Comparison of ENCODE assay signal across 1 cellular context in the genomic region with DNA sequence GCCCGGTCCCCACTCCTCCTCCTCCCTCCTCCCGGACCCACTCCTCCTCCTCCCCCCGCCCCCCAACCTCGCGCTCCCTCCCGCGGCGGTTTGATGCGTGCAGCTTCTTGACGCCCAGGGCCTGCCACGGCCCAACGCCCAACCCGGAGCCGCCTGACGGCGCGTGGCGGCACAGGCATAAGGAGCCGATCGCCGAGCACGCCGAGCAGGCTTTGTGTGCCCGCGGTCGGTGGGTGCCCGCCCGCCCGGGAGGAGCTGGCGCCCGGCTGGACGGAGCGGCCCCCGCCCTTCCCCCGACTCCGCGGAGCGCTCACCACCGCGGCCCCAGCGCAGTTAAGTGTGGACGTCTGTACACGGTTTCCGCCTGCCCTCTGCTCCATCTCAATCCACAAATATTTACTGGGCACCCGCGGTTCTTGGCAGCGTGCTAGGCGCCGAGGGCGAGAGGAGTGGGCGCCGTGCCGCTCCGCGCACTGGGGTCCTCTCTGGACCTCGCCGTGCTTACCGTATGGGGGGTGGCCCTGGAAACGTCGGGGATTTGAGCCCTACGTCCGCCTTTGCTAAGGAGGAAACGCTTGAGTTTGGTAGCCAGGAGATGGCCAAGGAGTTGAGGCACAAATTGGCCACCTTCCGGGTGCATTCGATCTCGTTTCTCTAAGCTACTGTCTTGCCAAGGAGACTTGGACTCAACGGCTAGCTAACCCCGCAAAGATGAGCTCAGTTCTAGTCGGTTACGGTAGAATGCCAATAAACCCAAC.
TF ChIP-seq lines count a peak whose summit lies in the region.

No MANE protein-coding gene starts in this region.

TF ChIP-seq in K562, 482 proteins besides CTCF, POLR2A, EP300 and RAD21 (continued from another document and continues in another):
- TF ChIP-seq, protein P1, sequence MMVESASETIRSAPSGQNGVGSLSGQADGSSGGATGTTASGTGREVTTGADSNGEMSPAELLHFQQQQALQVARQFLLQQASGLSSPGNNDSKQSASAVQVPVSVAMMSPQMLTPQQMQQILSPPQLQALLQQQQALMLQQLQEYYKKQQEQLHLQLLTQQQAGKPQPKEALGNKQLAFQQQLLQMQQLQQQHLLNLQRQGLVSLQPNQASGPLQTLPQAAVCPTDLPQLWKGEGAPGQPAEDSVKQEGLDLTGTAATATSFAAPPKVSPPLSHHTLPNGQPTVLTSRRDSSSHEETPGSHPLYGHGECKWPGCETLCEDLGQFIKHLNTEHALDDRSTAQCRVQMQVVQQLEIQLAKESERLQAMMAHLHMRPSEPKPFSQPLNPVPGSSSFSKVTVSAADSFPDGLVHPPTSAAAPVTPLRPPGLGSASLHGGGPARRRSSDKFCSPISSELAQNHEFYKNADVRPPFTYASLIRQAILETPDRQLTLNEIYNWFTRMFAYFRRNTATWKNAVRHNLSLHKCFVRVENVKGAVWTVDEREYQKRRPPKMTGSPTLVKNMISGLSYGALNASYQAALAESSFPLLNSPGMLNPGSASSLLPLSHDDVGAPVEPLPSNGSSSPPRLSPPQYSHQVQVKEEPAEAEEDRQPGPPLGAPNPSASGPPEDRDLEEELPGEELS (CRISPR knock-in tag; IDR thresholded peaks at IDR 0.05; ENCODE audit: borderline replicate concordance), result peak; percentile 79; the same call in 1 of the 2 replicates
- TF ChIP-seq MEF2A (IDR thresholded peaks at IDR 0.05; ENCODE audit: control insufficient read depth, low read depth, low read length) (no peak; the same call in 1 of the 2 replicates), ZBTB17 (CRISPR knock-in tag; IDR thresholded peaks at IDR 0.05) (peak; percentile 100), THRAP3 (IDR thresholded peaks at IDR 0.05; ENCODE audit: borderline replicate concordance) (no peak), ZC3H11A (IDR thresholded peaks at IDR 0.05; ENCODE audit: low read depth, low read length) (no peak), TCF7L2 (IDR thresholded peaks at IDR 0.05; ENCODE audit: low read depth, low read length) (no peak), SP2 (IDR thresholded peaks at IDR 0.05; ENCODE audit: extremely low read depth, low read depth, low read length, poor library complexity, severe bottlenecking) (no peak), CREM (IDR thresholded peaks at IDR 0.05; ENCODE audit: low read depth) (peak; percentile 89), HDAC1 (IDR thresholded peaks at IDR 0.05) (peak in 1 of 2 experiments; percentile 58; a peak in 1 of 4 replicates), JUNB (CRISPR knock-in tag; conservative IDR thresholded peaks at IDR 0.05) (no peak), ZNF197 (CRISPR knock-in tag; IDR thresholded peaks at IDR 0.05; ENCODE audit: low read depth) (0 out of 2 replicates have a peak, but pooled peaks have one; percentile 15), ZNF124 (CRISPR knock-in tag; IDR thresholded peaks at IDR 0.05) (no peak), ZNF644 (tag; IDR thresholded peaks at IDR 0.05; ENCODE audit: low read depth) (no peak), RBM15 (IDR thresholded peaks at IDR 0.05; ENCODE audit: insufficient read depth, low read length) (no peak), ZNF174 (CRISPR knock-in tag; IDR thresholded peaks at IDR 0.05) (no peak), ZKSCAN1 (IDR thresholded peaks at IDR 0.05; ENCODE audit: low read depth, low read length) (0 out of 2 replicates have a peak, but pooled peaks have one; percentile 61), NFIX (CRISPR knock-in tag; IDR thresholded peaks at IDR 0.05; ENCODE audit: low read depth) (no peak), KLF1 (tag; IDR thresholded peaks at IDR 0.05) (no peak), ARID2 (IDR thresholded peaks at IDR 0.05) (no peak), HOXB6 (CRISPR knock-in tag; IDR thresholded peaks at IDR 0.05; ENCODE audit: borderline replicate concordance) (no peak), ZNF561 (CRISPR knock-in tag; conservative IDR thresholded peaks at IDR 0.05) (no peak), ELF1 (tag; IDR thresholded peaks at IDR 0.05) (no peak; the same call in 1 of the 2 replicates), MCM5 (IDR thresholded peaks at IDR 0.05; ENCODE audit: low read depth) (no peak), MXI1 (IDR thresholded peaks at IDR 0.05; ENCODE audit: low read depth, low read length) (peak; percentile 67), CREB1 (IDR thresholded peaks at IDR 0.05) (peak; percentile 64), CREB1 (CRISPR knock-in tag; IDR thresholded peaks at IDR 0.05) (peak; percentile 74), SMARCE1 (IDR thresholded peaks at IDR 0.05) (no peak), RBBP5 (IDR thresholded peaks at IDR 0.05; ENCODE audit: borderline replicate concordance, insufficient read depth, low read length, poor library complexity, severe bottlenecking) (peak; percentile 77), U2AF2 (optimal IDR thresholded peaks at IDR 0.05; ENCODE audit: low read depth, low read length) (no peak)
- TF ChIP-seq, protein P2, sequence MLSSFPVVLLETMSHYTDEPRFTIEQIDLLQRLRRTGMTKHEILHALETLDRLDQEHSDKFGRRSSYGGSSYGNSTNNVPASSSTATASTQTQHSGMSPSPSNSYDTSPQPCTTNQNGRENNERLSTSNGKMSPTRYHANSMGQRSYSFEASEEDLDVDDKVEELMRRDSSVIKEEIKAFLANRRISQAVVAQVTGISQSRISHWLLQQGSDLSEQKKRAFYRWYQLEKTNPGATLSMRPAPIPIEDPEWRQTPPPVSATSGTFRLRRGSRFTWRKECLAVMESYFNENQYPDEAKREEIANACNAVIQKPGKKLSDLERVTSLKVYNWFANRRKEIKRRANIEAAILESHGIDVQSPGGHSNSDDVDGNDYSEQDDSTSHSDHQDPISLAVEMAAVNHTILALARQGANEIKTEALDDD (IDR thresholded peaks at IDR 0.05), result no peak
- TF ChIP-seq, protein P3, sequence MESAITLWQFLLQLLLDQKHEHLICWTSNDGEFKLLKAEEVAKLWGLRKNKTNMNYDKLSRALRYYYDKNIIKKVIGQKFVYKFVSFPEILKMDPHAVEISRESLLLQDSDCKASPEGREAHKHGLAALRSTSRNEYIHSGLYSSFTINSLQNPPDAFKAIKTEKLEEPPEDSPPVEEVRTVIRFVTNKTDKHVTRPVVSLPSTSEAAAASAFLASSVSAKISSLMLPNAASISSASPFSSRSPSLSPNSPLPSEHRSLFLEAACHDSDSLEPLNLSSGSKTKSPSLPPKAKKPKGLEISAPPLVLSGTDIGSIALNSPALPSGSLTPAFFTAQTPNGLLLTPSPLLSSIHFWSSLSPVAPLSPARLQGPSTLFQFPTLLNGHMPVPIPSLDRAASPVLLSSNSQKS (CRISPR knock-in tag; IDR thresholded peaks at IDR 0.05), result no peak
- TF ChIP-seq, protein P4, sequence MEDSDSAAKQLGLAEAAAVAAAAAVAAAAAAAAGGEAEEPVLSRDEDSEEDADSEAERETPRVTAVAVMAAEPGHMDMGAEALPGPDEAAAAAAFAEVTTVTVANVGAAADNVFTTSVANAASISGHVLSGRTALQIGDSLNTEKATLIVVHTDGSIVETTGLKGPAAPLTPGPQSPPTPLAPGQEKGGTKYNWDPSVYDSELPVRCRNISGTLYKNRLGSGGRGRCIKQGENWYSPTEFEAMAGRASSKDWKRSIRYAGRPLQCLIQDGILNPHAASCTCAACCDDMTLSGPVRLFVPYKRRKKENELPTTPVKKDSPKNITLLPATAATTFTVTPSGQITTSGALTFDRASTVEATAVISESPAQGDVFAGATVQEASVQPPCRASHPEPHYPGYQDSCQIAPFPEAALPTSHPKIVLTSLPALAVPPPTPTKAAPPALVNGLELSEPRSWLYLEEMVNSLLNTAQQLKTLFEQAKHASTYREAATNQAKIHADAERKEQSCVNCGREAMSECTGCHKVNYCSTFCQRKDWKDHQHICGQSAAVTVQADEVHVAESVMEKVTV (CRISPR knock-in tag; IDR thresholded peaks at IDR 0.05), result no peak
- TF ChIP-seq, protein P5, sequence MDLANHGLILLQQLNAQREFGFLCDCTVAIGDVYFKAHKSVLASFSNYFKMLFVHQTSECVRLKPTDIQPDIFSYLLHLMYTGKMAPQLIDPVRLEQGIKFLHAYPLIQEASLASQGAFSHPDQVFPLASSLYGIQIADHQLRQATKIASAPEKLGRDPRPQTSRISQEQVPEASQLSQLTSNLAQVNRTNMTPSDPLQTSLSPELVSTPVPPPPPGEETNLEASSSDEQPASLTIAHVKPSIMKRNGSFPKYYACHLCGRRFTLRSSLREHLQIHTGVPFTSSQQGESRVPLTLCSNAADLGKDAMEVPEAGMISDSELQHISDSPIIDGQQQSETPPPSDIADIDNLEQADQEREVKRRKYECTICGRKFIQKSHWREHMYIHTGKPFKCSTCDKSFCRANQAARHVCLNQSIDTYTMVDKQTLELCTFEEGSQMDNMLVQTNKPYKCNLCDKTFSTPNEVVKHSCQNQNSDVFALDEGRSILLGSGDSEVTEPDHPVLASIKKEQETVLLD (IDR thresholded peaks at IDR 0.05), result no peak
- TF ChIP-seq, protein P6, sequence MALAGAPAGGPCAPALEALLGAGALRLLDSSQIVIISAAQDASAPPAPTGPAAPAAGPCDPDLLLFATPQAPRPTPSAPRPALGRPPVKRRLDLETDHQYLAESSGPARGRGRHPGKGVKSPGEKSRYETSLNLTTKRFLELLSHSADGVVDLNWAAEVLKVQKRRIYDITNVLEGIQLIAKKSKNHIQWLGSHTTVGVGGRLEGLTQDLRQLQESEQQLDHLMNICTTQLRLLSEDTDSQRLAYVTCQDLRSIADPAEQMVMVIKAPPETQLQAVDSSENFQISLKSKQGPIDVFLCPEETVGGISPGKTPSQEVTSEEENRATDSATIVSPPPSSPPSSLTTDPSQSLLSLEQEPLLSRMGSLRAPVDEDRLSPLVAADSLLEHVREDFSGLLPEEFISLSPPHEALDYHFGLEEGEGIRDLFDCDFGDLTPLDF (CRISPR knock-in tag; IDR thresholded peaks at IDR 0.05), result peak; percentile 83; the same call in 1 of the 2 replicates
- TF ChIP-seq, protein P7, sequence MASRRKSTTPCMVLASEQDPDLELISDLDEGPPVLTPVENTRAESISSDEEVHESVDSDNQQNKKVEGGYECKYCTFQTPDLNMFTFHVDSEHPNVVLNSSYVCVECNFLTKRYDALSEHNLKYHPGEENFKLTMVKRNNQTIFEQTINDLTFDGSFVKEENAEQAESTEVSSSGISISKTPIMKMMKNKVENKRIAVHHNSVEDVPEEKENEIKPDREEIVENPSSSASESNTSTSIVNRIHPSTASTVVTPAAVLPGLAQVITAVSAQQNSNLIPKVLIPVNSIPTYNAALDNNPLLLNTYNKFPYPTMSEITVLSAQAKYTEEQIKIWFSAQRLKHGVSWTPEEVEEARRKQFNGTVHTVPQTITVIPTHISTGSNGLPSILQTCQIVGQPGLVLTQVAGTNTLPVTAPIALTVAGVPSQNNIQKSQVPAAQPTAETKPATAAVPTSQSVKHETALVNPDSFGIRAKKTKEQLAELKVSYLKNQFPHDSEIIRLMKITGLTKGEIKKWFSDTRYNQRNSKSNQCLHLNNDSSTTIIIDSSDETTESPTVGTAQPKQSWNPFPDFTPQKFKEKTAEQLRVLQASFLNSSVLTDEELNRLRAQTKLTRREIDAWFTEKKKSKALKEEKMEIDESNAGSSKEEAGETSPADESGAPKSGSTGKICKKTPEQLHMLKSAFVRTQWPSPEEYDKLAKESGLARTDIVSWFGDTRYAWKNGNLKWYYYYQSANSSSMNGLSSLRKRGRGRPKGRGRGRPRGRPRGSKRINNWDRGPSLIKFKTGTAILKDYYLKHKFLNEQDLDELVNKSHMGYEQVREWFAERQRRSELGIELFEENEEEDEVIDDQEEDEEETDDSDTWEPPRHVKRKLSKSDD (conservative IDR thresholded peaks at IDR 0.05; ENCODE audit: low read length), result no peak
- TF ChIP-seq, protein P8, sequence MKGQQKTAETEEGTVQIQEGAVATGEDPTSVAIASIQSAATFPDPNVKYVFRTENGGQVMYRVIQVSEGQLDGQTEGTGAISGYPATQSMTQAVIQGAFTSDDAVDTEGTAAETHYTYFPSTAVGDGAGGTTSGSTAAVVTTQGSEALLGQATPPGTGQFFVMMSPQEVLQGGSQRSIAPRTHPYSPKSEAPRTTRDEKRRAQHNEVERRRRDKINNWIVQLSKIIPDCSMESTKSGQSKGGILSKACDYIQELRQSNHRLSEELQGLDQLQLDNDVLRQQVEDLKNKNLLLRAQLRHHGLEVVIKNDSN (CRISPR knock-in tag; IDR thresholded peaks at IDR 0.05), result peak; percentile 74
- TF ChIP-seq, protein P9, sequence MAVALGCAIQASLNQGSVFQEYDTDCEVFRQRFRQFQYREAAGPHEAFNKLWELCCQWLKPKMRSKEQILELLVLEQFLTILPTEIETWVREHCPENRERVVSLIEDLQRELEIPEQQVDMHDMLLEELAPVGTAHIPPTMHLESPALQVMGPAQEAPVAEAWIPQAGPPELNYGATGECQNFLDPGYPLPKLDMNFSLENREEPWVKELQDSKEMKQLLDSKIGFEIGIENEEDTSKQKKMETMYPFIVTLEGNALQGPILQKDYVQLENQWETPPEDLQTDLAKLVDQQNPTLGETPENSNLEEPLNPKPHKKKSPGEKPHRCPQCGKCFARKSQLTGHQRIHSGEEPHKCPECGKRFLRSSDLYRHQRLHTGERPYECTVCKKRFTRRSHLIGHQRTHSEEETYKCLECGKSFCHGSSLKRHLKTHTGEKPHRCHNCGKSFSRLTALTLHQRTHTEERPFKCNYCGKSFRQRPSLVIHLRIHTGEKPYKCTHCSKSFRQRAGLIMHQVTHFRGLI (CRISPR knock-in tag; IDR thresholded peaks at IDR 0.05), result no peak
- TF ChIP-seq, protein P10, sequence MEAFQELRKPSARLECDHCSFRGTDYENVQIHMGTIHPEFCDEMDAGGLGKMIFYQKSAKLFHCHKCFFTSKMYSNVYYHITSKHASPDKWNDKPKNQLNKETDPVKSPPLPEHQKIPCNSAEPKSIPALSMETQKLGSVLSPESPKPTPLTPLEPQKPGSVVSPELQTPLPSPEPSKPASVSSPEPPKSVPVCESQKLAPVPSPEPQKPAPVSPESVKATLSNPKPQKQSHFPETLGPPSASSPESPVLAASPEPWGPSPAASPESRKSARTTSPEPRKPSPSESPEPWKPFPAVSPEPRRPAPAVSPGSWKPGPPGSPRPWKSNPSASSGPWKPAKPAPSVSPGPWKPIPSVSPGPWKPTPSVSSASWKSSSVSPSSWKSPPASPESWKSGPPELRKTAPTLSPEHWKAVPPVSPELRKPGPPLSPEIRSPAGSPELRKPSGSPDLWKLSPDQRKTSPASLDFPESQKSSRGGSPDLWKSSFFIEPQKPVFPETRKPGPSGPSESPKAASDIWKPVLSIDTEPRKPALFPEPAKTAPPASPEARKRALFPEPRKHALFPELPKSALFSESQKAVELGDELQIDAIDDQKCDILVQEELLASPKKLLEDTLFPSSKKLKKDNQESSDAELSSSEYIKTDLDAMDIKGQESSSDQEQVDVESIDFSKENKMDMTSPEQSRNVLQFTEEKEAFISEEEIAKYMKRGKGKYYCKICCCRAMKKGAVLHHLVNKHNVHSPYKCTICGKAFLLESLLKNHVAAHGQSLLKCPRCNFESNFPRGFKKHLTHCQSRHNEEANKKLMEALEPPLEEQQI (IDR thresholded peaks at IDR 0.05), result no peak
- TF ChIP-seq, protein P11, sequence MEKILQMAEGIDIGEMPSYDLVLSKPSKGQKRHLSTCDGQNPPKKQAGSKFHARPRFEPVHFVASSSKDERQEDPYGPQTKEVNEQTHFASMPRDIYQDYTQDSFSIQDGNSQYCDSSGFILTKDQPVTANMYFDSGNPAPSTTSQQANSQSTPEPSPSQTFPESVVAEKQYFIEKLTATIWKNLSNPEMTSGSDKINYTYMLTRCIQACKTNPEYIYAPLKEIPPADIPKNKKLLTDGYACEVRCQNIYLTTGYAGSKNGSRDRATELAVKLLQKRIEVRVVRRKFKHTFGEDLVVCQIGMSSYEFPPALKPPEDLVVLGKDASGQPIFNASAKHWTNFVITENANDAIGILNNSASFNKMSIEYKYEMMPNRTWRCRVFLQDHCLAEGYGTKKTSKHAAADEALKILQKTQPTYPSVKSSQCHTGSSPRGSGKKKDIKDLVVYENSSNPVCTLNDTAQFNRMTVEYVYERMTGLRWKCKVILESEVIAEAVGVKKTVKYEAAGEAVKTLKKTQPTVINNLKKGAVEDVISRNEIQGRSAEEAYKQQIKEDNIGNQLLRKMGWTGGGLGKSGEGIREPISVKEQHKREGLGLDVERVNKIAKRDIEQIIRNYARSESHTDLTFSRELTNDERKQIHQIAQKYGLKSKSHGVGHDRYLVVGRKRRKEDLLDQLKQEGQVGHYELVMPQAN (IDR thresholded peaks at IDR 0.05; ENCODE audit: borderline replicate concordance), result no peak
